Comparison of ENCODE assay signal across 10 cellular contexts in genomic region chr3:179181993-179182551, GRCh38. TPM values are rescaled to one million over a fixed set of nuclear protein-coding genes. Genes with fewer than 3 reads are reported as not detected.
DNase-seq lines count a peak whose midpoint lies in the region; ATAC-seq, FAIRE-seq and TF ChIP-seq lines count a peak whose summit lies in the region.
"Had no signal": no experiment of that assay in that cellular context is flagged by ENCODE, and none has a peak within 500 bp of the region (broad histone marks: within the 10 kb centered on the region; RNA-seq: fewer than 3 reads in every experiment).

No MANE protein-coding gene starts in this region.

- H3K27me3 Mint-ChIP-seq in endodermal cell (ENCODE audit: insufficient read depth) = no peaks in the 10 kb centered on the region
- no peaks in the 10 kb centered on the region for H3K27me3 Mint-ChIP-seq in stimulated activated naive CD8-positive, alpha-beta T cell treated with anti-CD3 and anti-CD28 coated beads, Interleukin-15, Interleukin-2, amounts not matched to agents 100 ng/mL and 50 ng/mL, for 24 hours

- H3K27me3 ChIP-seq in PC-3 (ENCODE audit: low read length) = no peaks in the 10 kb centered on the region
- no peaks in the 10 kb centered on the region for H3K27me3 ChIP-seq in endodermal cell (ENCODE audit: control insufficient read depth, insufficient read depth, low read length, poor library complexity, severe bottlenecking)
- no peaks in the 10 kb centered on the region for H3K27me3 ChIP-seq in PC-9 (ENCODE audit: insufficient read depth, low read depth)

- TF ChIP-seq CTCF in PC-3 (conservative IDR thresholded peaks at IDR 0.05; ENCODE audit: low read depth, low read length) = no peak
- no peak for TF ChIP-seq CTCF in endodermal cell (conservative IDR thresholded peaks at IDR 0.05)
- TF ChIP-seq CTCF in PC-9 (conservative IDR thresholded peaks at IDR 0.05) = no peak

- H3K9me3 ChIP-seq in PC-3 (ENCODE audit: low read length) (no peaks in the 10 kb centered on the region), endodermal cell (ENCODE audit: control insufficient read depth, low read length) (no peaks in the 10 kb centered on the region), PC-9 (ENCODE audit: insufficient read depth, low read depth) (no peaks in the 10 kb centered on the region)
- H3K9me3 ChIP-seq: A549 had no signal

- no peak overlapping the region for H2AFZ ChIP-seq in PC-3 (ENCODE audit: low read length)
- H2AFZ ChIP-seq in PC-9 = no peak overlapping the region

- no peaks in the 10 kb centered on the region for H3K9me3 Mint-ChIP-seq in endodermal cell
- H3K9me3 Mint-ChIP-seq in stimulated activated naive CD8-positive, alpha-beta T cell treated with anti-CD3 and anti-CD28 coated beads, Interleukin-15, Interleukin-2, amounts not matched to agents 100 ng/mL and 50 ng/mL, for 24 hours = no peaks in the 10 kb centered on the region

- POLR2A ChIA-PET in PC-3 (lab: Charles Lee; ENCODE audit: unreplicated experiment) (no interaction called here), PC-9 (lab: Charles Lee; ENCODE audit: unreplicated experiment) (no interaction called here)

- H4K20me1 ChIP-seq in PC-3 (ENCODE audit: low read length) (no peaks in the 10 kb centered on the region), PC-9 (ENCODE audit: insufficient read depth) (peaks cover 26% of the 10 kb centered on the region)

- H3F3A ChIP-seq in PC-3 (ENCODE audit: low read length, unreplicated experiment) = no peaks in the 10 kb centered on the region
- no peaks in the 10 kb centered on the region for H3F3A ChIP-seq in PC-9 (ENCODE audit: insufficient read depth, low read depth)

- H3K79me2 ChIP-seq in PC-3 (ENCODE audit: low read length) (no peaks in the 10 kb centered on the region; the same call in 1 of the 2 replicates), PC-9 (ENCODE audit: low read depth) (peaks cover 25% of the 10 kb centered on the region)

- H3K4me3 Mint-ChIP-seq in endodermal cell = no peak overlapping the region
- H3K4me3 Mint-ChIP-seq in stimulated activated naive CD8-positive, alpha-beta T cell treated with anti-CD3 and anti-CD28 coated beads, Interleukin-15, Interleukin-2, amounts not matched to agents 100 ng/mL and 50 ng/mL, for 24 hours = peak overlapping the region; percentile 48

- peak; percentile 32 to 43 for ATAC-seq in activated CD4-positive, CD25-positive, alpha-beta regulatory T cell treated with anti-CD3 and anti-CD28 coated beads, Interleukin-2, amount 50 U/mL, for 24 hours
- ATAC-seq in PC-3 = peak; percentile 74
- ATAC-seq: A549 had no signal

- intact Hi-C loops in PC-3 (cut with micrococcal nuclease) (loop anchor here (2.0 kb wide), 1 partner anchor 15 kb away; no protein-coding TSS in a partner anchor), PC-9 (cut with micrococcal nuclease; ENCODE audit: unreplicated experiment) (no loop called here)

- BruUV-seq in PC-3 (replicated peaks; lab: Mats Ljungman, UMichigan) = no TSS peak
- BruUV-seq in PC-9 (replicated peaks; lab: Mats Ljungman, UMichigan) = no TSS peak

- peaks cover 5% of the 10 kb centered on the region for H3K4me1 Mint-ChIP-seq in endodermal cell
- H3K4me1 Mint-ChIP-seq in stimulated activated naive CD8-positive, alpha-beta T cell treated with anti-CD3 and anti-CD28 coated beads, Interleukin-15, Interleukin-2, amounts not matched to agents 100 ng/mL and 50 ng/mL, for 24 hours (ENCODE audit: low read depth) = peaks cover 47% of the 10 kb centered on the region

- CTCF ChIA-PET in PC-3 (lab: Charles Lee) (no interaction called here), PC-9 (lab: Charles Lee) (no interaction called here)

- no peak overlapping the region for H3K27ac ChIP-seq in PC-3 (ENCODE audit: low read length)
- H3K27ac ChIP-seq in endodermal cell (ENCODE audit: low read depth, low read length) = no peak overlapping the region
- H3K27ac ChIP-seq in PC-9 = no peak overlapping the region
- H3K27ac ChIP-seq: A549 had no signal

- H3K4me3 ChIP-seq in PC-3 (ENCODE audit: low read length) (no peak overlapping the region), endodermal cell (ENCODE audit: low read length) (no peak overlapping the region), PC-9 (no peak overlapping the region)
- H3K4me3 ChIP-seq: A549 had no signal

- peaks cover 8% of the 10 kb centered on the region; the same call in 1 of the 2 replicates for H3K4me1 ChIP-seq in PC-3 (ENCODE audit: insufficient read depth, low read length)
- H3K4me1 ChIP-seq in endodermal cell (ENCODE audit: control insufficient read depth, insufficient read depth, low read length) = no peaks in the 10 kb centered on the region
- H3K4me1 ChIP-seq in PC-9 (replicated peaks; ENCODE audit: insufficient read depth) = peaks cover 15% of the 10 kb centered on the region; the same call in 1 of the 2 replicates
- H3K4me1 ChIP-seq: A549 had no signal

- no peaks in the 10 kb centered on the region for H3K9me2 ChIP-seq in PC-3 (replicated peaks; ENCODE audit: low read length)
- H3K9me2 ChIP-seq in PC-9 (ENCODE audit: insufficient read depth) = no peaks in the 10 kb centered on the region

- peak overlapping the region; percentile 19 for H3K27ac Mint-ChIP-seq in endodermal cell
- H3K27ac Mint-ChIP-seq in stimulated activated naive CD8-positive, alpha-beta T cell treated with anti-CD3 and anti-CD28 coated beads, Interleukin-15, Interleukin-2, amounts not matched to agents 100 ng/mL and 50 ng/mL, for 24 hours = peak overlapping the region; percentile 84

- H3K9ac ChIP-seq in PC-3 (ENCODE audit: low read length) = no peak overlapping the region
- H3K9ac ChIP-seq in endodermal cell (ENCODE audit: extremely low read depth, low read length, poor library complexity, severe bottlenecking) = no peak overlapping the region

- no peak for DNase-seq in activated CD4-positive, CD25-positive, alpha-beta regulatory T cell (lab: John Stamatoyannopoulos, UW)
- DNase-seq in PC-3 = peak; percentile 19
- DNase-seq in endodermal cell = peak; percentile 44
- DNase-seq in PC-9 = no peak
- DNase-seq in SKM-1 (lab: John Stamatoyannopoulos, UW; ENCODE audit: unreplicated experiment) = no peak
- no peak for DNase-seq in GM19239 (ENCODE audit: insufficient read length, low spot score)
- DNase-seq: kidney had no signal

- peaks cover 4% of the 10 kb centered on the region for H3K36me3 Mint-ChIP-seq in endodermal cell (ENCODE audit: low read depth)
- H3K36me3 Mint-ChIP-seq in stimulated activated naive CD8-positive, alpha-beta T cell treated with anti-CD3 and anti-CD28 coated beads, Interleukin-15, Interleukin-2, amounts not matched to agents 100 ng/mL and 50 ng/mL, for 24 hours (ENCODE audit: low read depth) = no peaks in the 10 kb centered on the region

- H3K36me3 ChIP-seq in PC-3 (ENCODE audit: low read depth, low read length) (no peaks in the 10 kb centered on the region), endodermal cell (ENCODE audit: control insufficient read depth, insufficient read depth, low read length) (no peaks in the 10 kb centered on the region), PC-9 (ENCODE audit: low read depth) (no peaks in the 10 kb centered on the region)

- 87 to 92% methylated on average over 4 of the region's 4 CpGs for WGBS in endodermal cell (ENCODE audit: insufficient coverage in 1 of 2, insufficient read length in 1 of 2), 2 experiments

- no peak for FAIRE-seq in GM19239 (lab: Jason Lieb, UNC)
- FAIRE-seq: A549 had no signal

- H3K4me2 ChIP-seq in PC-3 (ENCODE audit: low read length) (no peak overlapping the region), PC-9 (no peak overlapping the region)
- H3K4me2 ChIP-seq: A549 had no signal

RNA-seq across cellular contexts. Expression of gene PIK3CA, which starts 33.9 kb away (rescaled TPM):
- 13.4 and 20.5 TPM in 2 replicates for total RNA-seq in PC-3 (2014; rRNA removed)
- 10 to 100 TPM; 21.1 to 22.2 TPM for total RNA-seq in endodermal cell
- polyA plus RNA-seq in endodermal cell (2013, experiment 1 of 2) = 14.5 TPM
- polyA plus RNA-seq in endodermal cell (2013, experiment 2 of 2) = 15.3 TPM
- 33.9 and 39.9 TPM in 2 replicates for total RNA-seq in PC-9 (2021)

Comparison
In these comparisons a context has a peak if more than half of its experiments do, and no peak if none do; other contexts are left out.
1. DNase-seq: peak in PC-3 (single experiment) and endodermal cell (single experiment); none in activated CD4-positive, CD25-positive, alpha-beta regulatory T cell (0 of 4), PC-9 (0 of 2), SKM-1 (single experiment) and GM19239 (single experiment).